Comparison of ENCODE assay signal across 8 cellular contexts in the genomic region with DNA sequence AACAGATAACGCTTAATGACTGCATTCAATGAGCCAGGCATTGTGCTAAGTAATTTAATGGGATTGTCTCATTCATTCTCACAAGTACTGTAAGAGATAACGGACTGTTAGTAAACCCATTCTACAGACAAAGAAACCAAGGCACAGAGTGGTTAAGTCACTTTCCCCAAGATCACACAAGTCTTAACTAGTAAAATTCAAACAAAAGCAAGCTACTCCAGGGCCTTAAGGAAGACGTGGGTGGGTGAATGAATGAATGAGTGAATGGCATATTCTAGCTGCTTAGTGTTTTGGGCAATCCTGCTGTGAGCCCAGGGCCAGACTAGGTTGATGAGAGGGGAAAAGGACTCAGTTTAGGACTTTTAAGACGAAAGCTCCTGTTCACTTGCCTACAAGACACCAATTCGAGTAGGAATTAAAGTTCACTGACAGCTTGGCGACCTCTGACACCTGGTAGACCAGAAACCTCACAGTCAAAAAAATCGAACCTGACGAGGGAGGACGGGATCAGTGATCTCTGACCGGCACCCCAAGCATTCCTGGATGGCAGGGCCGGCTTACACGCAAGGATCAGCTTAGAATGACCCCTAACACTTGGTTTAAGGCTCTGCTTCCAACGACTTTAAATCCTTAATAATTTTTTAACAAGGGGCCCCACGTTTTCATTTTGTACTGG. TPM values are rescaled to one million over a fixed set of nuclear protein-coding genes. Genes with fewer than 3 reads are reported as not detected.
DNase-seq lines count a peak whose midpoint lies in the region; ATAC-seq lines count a peak whose summit lies in the region.

No MANE protein-coding gene starts in this region.

- no CpG with 5 or more reads among the region's 14 CpGs for WGBS in iPS DF 6.9 (ENCODE audit: insufficient coverage, insufficient read length)

- H3K4me1 ChIP-seq in iPS DF 6.9 (ENCODE audit: control insufficient read depth, insufficient read depth, low read length) = no peaks in the 10 kb centered on the region; the same call in 1 of the 2 replicates

- H3K4me3 ChIP-seq in iPS DF 6.9 (ENCODE audit: low read length) = peak overlapping the region; percentile 79; the same call in 1 of the 2 replicates

- H3K36me3 ChIP-seq in iPS DF 6.9 (ENCODE audit: control insufficient read depth, insufficient read depth, low read length) = peaks cover 3% of the 10 kb centered on the region; the same call in 1 of the 2 replicates

- no peaks in the 10 kb centered on the region for H3K9me3 Mint-ChIP-seq in activated CD4-positive, alpha-beta T cell treated with anti-CD3 and anti-CD28 coated beads for 36 hours (ENCODE audit: low read depth)
- no peaks in the 10 kb centered on the region for H3K9me3 Mint-ChIP-seq in activated CD4-positive, alpha-beta memory T cell treated with anti-CD3 and anti-CD28 coated beads, Interleukin-2, amount 10 ng/mL, durations not matched to agents 7 days and 5 days
- no peaks in the 10 kb centered on the region for H3K9me3 Mint-ChIP-seq in stimulated activated naive CD8-positive, alpha-beta T cell treated with anti-CD3 and anti-CD28 coated beads, Interleukin-15, amount 100 ng/mL, for 72 hours

- intact Hi-C loops in activated CD4-positive, alpha-beta T cell treated with anti-CD3 and anti-CD28 coated beads for 36 hours (cut with DNase I, micrococcal nuclease) = loop anchor here (1.0 to 10.0 kb wide), 13 partner anchors 40 to 409 kb away; a partner anchor contains a TSS

- peaks cover 39% of the 10 kb centered on the region for H3K4me1 Mint-ChIP-seq in activated CD4-positive, alpha-beta T cell treated with anti-CD3 and anti-CD28 coated beads for 36 hours
- peaks cover 29% of the 10 kb centered on the region for H3K4me1 Mint-ChIP-seq in activated CD4-positive, alpha-beta memory T cell treated with anti-CD3 and anti-CD28 coated beads, Interleukin-2, amount 10 ng/mL, durations not matched to agents 7 days and 5 days
- peaks cover 42% of the 10 kb centered on the region for H3K4me1 Mint-ChIP-seq in stimulated activated naive CD8-positive, alpha-beta T cell treated with anti-CD3 and anti-CD28 coated beads, Interleukin-15, amount 100 ng/mL, for 72 hours

- H3K27ac Mint-ChIP-seq in activated CD4-positive, alpha-beta T cell treated with anti-CD3 and anti-CD28 coated beads for 36 hours = peak overlapping the region; percentile 96
- peak overlapping the region; percentile 86 for H3K27ac Mint-ChIP-seq in activated CD4-positive, alpha-beta memory T cell treated with anti-CD3 and anti-CD28 coated beads, Interleukin-2, amount 10 ng/mL, durations not matched to agents 7 days and 5 days
- H3K27ac Mint-ChIP-seq in stimulated activated naive CD8-positive, alpha-beta T cell treated with anti-CD3 and anti-CD28 coated beads, Interleukin-15, amount 100 ng/mL, for 72 hours = peak overlapping the region; percentile 93 to 100

- no peaks in the 10 kb centered on the region for H3K9me3 ChIP-seq in iPS DF 6.9 (ENCODE audit: control insufficient read depth, insufficient read depth, low read length)

- DNase-seq in activated CD4-positive, alpha-beta T cell treated with anti-CD3 and anti-CD28 coated beads for 36 hours = peak; percentile 26
- no peak for DNase-seq in activated CD4-positive, alpha-beta T cell treated with anti-CD3 and anti-CD28 coated beads for 4 hours
- no peak for DNase-seq in activated CD4-positive, alpha-beta memory T cell treated with anti-CD3 and anti-CD28 coated beads, Interleukin-2, amount 10 ng/mL, durations not matched to agents 7 days and 5 days
- DNase-seq in iPS DF 6.9 (ENCODE audit: low read depth, low spot score) (no peak), NCI-H226 (no peak)
- DNase-seq in stimulated activated naive CD8-positive, alpha-beta T cell treated with anti-CD3 and anti-CD28 coated beads, Interleukin-15, amount 100 ng/mL, for 72 hours = peak in 1 of 2 donors; percentile 16

- CTCF ChIA-PET in activated CD4-positive, alpha-beta T cell treated with anti-CD3 and anti-CD28 coated beads for 36 hours (lab: Charles Lee) = interaction anchor here (0.8 to 1.3 kb wide), 5 partner anchors 9 to 348 kb away, joined by 3 to 4 read pairs (median 3); a partner anchor contains a TSS
- CTCF ChIA-PET in activated CD4-positive, alpha-beta memory T cell treated with anti-CD3 and anti-CD28 coated beads, Interleukin-2, amount 10 ng/mL, durations not matched to agents 7 days and 5 days (lab: Charles Lee) = interaction anchor here (1.0 to 1.7 kb wide), 3 partner anchors 9 to 40 kb away, joined by 3 to 13 read pairs (median 4); no protein-coding TSS in a partner anchor

- POLR2A ChIA-PET in activated CD4-positive, alpha-beta T cell treated with anti-CD3 and anti-CD28 coated beads for 36 hours (lab: Charles Lee) = interaction anchor here (0.7 to 1.7 kb wide), 5 partner anchors 10 to 367 kb away, joined by 4 to 12 read pairs (median 5); a partner anchor contains a TSS
- POLR2A ChIA-PET in activated CD4-positive, alpha-beta memory T cell treated with anti-CD3 and anti-CD28 coated beads, Interleukin-2, amount 10 ng/mL, durations not matched to agents 7 days and 5 days (lab: Charles Lee) = interaction anchor here (0.5 to 3.0 kb wide), 12 partner anchors 8 to 346 kb away, joined by 3 to 20 read pairs (median 5); a partner anchor contains a TSS

- peak overlapping the region; percentile 99 for H3K4me3 Mint-ChIP-seq in activated CD4-positive, alpha-beta T cell treated with anti-CD3 and anti-CD28 coated beads for 36 hours
- peak overlapping the region; percentile 94 for H3K4me3 Mint-ChIP-seq in activated CD4-positive, alpha-beta memory T cell treated with anti-CD3 and anti-CD28 coated beads, Interleukin-2, amount 10 ng/mL, durations not matched to agents 7 days and 5 days
- H3K4me3 Mint-ChIP-seq in stimulated activated naive CD8-positive, alpha-beta T cell treated with anti-CD3 and anti-CD28 coated beads, Interleukin-15, amount 100 ng/mL, for 72 hours = peak overlapping the region; percentile 93 to 99

- H3K27ac ChIP-seq in iPS DF 6.9 (ENCODE audit: low read length) = no peak overlapping the region

- H3K36me3 Mint-ChIP-seq in activated CD4-positive, alpha-beta T cell treated with anti-CD3 and anti-CD28 coated beads for 36 hours (ENCODE audit: low read depth) = peaks cover 28% of the 10 kb centered on the region
- peaks cover 2% of the 10 kb centered on the region for H3K36me3 Mint-ChIP-seq in activated CD4-positive, alpha-beta memory T cell treated with anti-CD3 and anti-CD28 coated beads, Interleukin-2, amount 10 ng/mL, durations not matched to agents 7 days and 5 days (ENCODE audit: low read depth)

- no peaks in the 10 kb centered on the region for H3K27me3 Mint-ChIP-seq in activated CD4-positive, alpha-beta T cell treated with anti-CD3 and anti-CD28 coated beads for 36 hours
- no peaks in the 10 kb centered on the region for H3K27me3 Mint-ChIP-seq in activated CD4-positive, alpha-beta memory T cell treated with anti-CD3 and anti-CD28 coated beads, Interleukin-2, amount 10 ng/mL, durations not matched to agents 7 days and 5 days
- H3K27me3 Mint-ChIP-seq in stimulated activated naive CD8-positive, alpha-beta T cell treated with anti-CD3 and anti-CD28 coated beads, Interleukin-15, amount 100 ng/mL, for 72 hours = no peaks in the 10 kb centered on the region

- no peak for ATAC-seq in activated CD4-positive, alpha-beta T cell treated with anti-CD3 and anti-CD28 coated beads for 36 hours
- no peak for ATAC-seq in stimulated activated naive CD8-positive, alpha-beta T cell treated with anti-CD3 and anti-CD28 coated beads, Interleukin-15, amount 100 ng/mL, for 72 hours
- ATAC-seq in HG03045 (IDR thresholded peaks at IDR 0.05; ENCODE audit: unreplicated experiment) (no peak), HG02571 (IDR thresholded peaks at IDR 0.05; ENCODE audit: unreplicated experiment) (no peak)

- no peaks in the 10 kb centered on the region for H3K27me3 ChIP-seq in iPS DF 6.9 (ENCODE audit: control insufficient read depth, insufficient read depth, low read length)

RNA-seq across cellular contexts. Expression of a gene that starts 0.6 kb away (rescaled TPM):
- 10 to 100 TPM; 45.0 to 59.0 TPM for total RNA-seq in activated CD4-positive, alpha-beta T cell treated with anti-CD3 and anti-CD28 coated beads for 36 hours
- total RNA-seq in activated CD4-positive, alpha-beta memory T cell treated with anti-CD3 and anti-CD28 coated beads, Interleukin-2, amount 10 ng/mL, durations not matched to agents 7 days and 5 days = 10 to 100 TPM; 25.3 to 29.1 TPM

RNA-seq across cellular contexts. Expression of a gene that starts 0.8 kb away (rescaled TPM):
- 10 to 100 TPM; 82.6 to 95.0 TPM for total RNA-seq in activated CD4-positive, alpha-beta T cell treated with anti-CD3 and anti-CD28 coated beads for 36 hours
- total RNA-seq in activated CD4-positive, alpha-beta memory T cell treated with anti-CD3 and anti-CD28 coated beads, Interleukin-2, amount 10 ng/mL, durations not matched to agents 7 days and 5 days = 10 to 100 TPM; 21.1 to 23.0 TPM

RNA-seq across cellular contexts. Expression of a gene that starts 37.8 kb away (rescaled TPM):
- under 1 TPM; 0.39 to 0.60 TPM for total RNA-seq in activated CD4-positive, alpha-beta T cell treated with anti-CD3 and anti-CD28 coated beads for 36 hours
- under 1 TPM; 0.20 to 0.48 TPM for total RNA-seq in activated CD4-positive, alpha-beta memory T cell treated with anti-CD3 and anti-CD28 coated beads, Interleukin-2, amount 10 ng/mL, durations not matched to agents 7 days and 5 days

RNA-seq across cellular contexts. Expression of a gene that starts 40.7 kb away (rescaled TPM):
- 100 to 1,000 TPM; 117 to 147 TPM for total RNA-seq in activated CD4-positive, alpha-beta T cell treated with anti-CD3 and anti-CD28 coated beads for 36 hours
- total RNA-seq in activated CD4-positive, alpha-beta memory T cell treated with anti-CD3 and anti-CD28 coated beads, Interleukin-2, amount 10 ng/mL, durations not matched to agents 7 days and 5 days = 100 to 1,000 TPM in 1 of 2 experiments, 10 to 100 TPM in 1; 98.6 to 101 TPM
